In the genomic region with DNA sequence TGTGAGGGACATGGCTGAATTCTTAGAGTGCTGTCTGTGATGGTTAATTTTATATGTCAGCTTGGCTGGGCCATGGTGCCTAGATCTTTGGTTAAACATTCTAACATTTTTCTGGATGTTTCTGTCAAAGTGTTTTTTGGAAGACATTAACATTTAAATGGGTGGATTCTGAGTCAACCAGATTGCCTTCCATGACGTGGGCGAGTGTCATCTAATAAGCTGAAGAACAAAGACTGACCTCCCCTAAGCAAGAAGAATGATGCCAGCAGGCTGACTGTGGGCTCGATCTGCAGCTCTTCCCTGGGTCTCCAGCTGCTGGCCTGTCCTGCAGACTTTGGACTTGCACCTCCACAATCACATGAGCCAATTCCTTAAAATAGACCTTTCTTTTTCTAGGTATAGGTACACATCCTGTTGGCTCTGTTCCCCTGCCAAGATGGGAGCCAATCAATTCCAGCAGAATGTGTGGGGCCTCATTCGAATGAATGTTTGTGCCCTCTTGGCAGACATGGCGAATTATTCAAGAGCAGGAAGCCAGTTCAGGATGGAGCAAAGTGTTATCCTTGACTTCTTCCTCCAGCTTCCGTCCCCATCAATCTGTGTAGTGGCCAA, we compare ENCODE assay signal across 24 cellular contexts. TPM values are rescaled to one million over a fixed set of nuclear protein-coding genes. Genes with fewer than 3 reads are reported as not detected.
DNase-seq lines count a peak whose midpoint lies in the region; ATAC-seq and TF ChIP-seq lines count a peak whose summit lies in the region.
"Had no signal": no experiment of that assay in that cellular context is flagged by ENCODE, and none has a peak within 500 bp of the region (broad histone marks: within the 10 kb centered on the region; RNA-seq: fewer than 3 reads in every experiment).

No MANE protein-coding gene starts in this region.

- H3K27me3 Mint-ChIP-seq in neural progenitor cell (ENCODE audit: insufficient read depth, low read depth), result no peaks in the 10 kb centered on the region

- H3K4me1 Mint-ChIP-seq in neural progenitor cell, result peaks cover 30% of the 10 kb centered on the region

- H3K27me3 ChIP-seq in HUES48 (ENCODE audit: control insufficient read depth, insufficient read depth, low read length) (no peaks in the 10 kb centered on the region; the same call in 1 of the 2 replicates), neural progenitor cell (no peaks in the 10 kb centered on the region), heart right ventricle (no peaks in the 10 kb centered on the region), right atrium auricular region (no peaks in the 10 kb centered on the region)
- H3K27me3 ChIP-seq: breast epithelium, left lung, tibial nerve had no signal

- no peaks in the 10 kb centered on the region for H3K36me3 Mint-ChIP-seq in neural progenitor cell
- H3K36me3 Mint-ChIP-seq: activated naive CD8-positive, alpha-beta T cell; stimulated activated memory B cell treated with anti-CD40 and anti-IgM and Interleukin-4, amounts not matched to agents 10 μg/mL and 1 μg/mL and 100 μg/mL, for 72 hours; T-cell had no signal

- no peak overlapping the region for H2AFZ ChIP-seq in neural progenitor cell (replicated peaks)

- no peaks in the 10 kb centered on the region for H3K9me3 Mint-ChIP-seq in neural progenitor cell
- H3K9me3 Mint-ChIP-seq: activated T-cell treated with anti-CD3 and anti-CD28 coated beads, Interleukin-2, amount 50 U/mL, for 72 hours; T-cell had no signal

- H3K4me3 Mint-ChIP-seq in neural progenitor cell, result no peak overlapping the region
- H3K4me3 Mint-ChIP-seq: activated naive CD8-positive, alpha-beta T cell; activated T-cell treated with anti-CD3 and anti-CD28 coated beads, Interleukin-2, amount 50 U/mL, for 72 hours; stimulated activated memory B cell treated with anti-CD40 and anti-IgM and Interleukin-4, amounts not matched to agents 10 μg/mL and 1 μg/mL and 100 μg/mL, for 72 hours; T-cell had no signal

- H3F3A ChIP-seq in neural progenitor cell (ENCODE audit: low read depth), result no peaks in the 10 kb centered on the region

- H3K9me3 ChIP-seq in HUES48 (ENCODE audit: control insufficient read depth, insufficient read depth, low read length) (no peaks in the 10 kb centered on the region), neural progenitor cell (ENCODE audit: low read depth) (no peaks in the 10 kb centered on the region), heart right ventricle (no peaks in the 10 kb centered on the region), right atrium auricular region (no peaks in the 10 kb centered on the region)
- H3K9me3 ChIP-seq: breast epithelium, left lung, tibial nerve had no signal

- no peaks in the 10 kb centered on the region for H3K36me3 ChIP-seq in HUES48 (ENCODE audit: control insufficient read depth, insufficient read depth, low read length)
- H3K36me3 ChIP-seq in neural progenitor cell, result no peaks in the 10 kb centered on the region
- no peaks in the 10 kb centered on the region for H3K36me3 ChIP-seq in heart right ventricle
- H3K36me3 ChIP-seq in right atrium auricular region, result no peaks in the 10 kb centered on the region
- H3K36me3 ChIP-seq: breast epithelium, left lung, tibial nerve, WERI-Rb-1 had no signal

- peak overlapping the region; percentile 22 for H3K27ac Mint-ChIP-seq in neural progenitor cell
- H3K27ac Mint-ChIP-seq: activated naive CD8-positive, alpha-beta T cell; activated T-cell treated with anti-CD3 and anti-CD28 coated beads, Interleukin-2, amount 50 U/mL, for 72 hours; stimulated activated memory B cell treated with anti-CD40 and anti-IgM and Interleukin-4, amounts not matched to agents 10 μg/mL and 1 μg/mL and 100 μg/mL, for 72 hours; T-cell had no signal

- H3K4me3 ChIP-seq in HUES48 (ENCODE audit: low read depth, low read length), result no peak overlapping the region
- H3K4me3 ChIP-seq in neural progenitor cell, result no peak overlapping the region
- no peak overlapping the region for H3K4me3 ChIP-seq in heart right ventricle
- H3K4me3 ChIP-seq in right atrium auricular region, result no peak overlapping the region
- H3K4me3 ChIP-seq: breast epithelium, left lung, tibial nerve had no signal

- intact Hi-C loops in heart right ventricle (cut with DNase I), result no loop called here

- H3K9ac ChIP-seq in HUES48 (ENCODE audit: low read depth, low read length) (no peak overlapping the region), neural progenitor cell (no peak overlapping the region)

- H3K4me1 ChIP-seq in HUES48 (ENCODE audit: control insufficient read depth, insufficient read depth, low read length) (no peaks in the 10 kb centered on the region; the same call in 1 of the 2 replicates), neural progenitor cell (peaks cover 7% of the 10 kb centered on the region), heart right ventricle (peaks cover 0 to 28% (median 16%) of the 10 kb centered on the region in 9 donors), right atrium auricular region (peaks cover 0 to 19% of the 10 kb centered on the region in 2 donors)
- H3K4me1 ChIP-seq: breast epithelium had no signal

- no peaks in the 10 kb centered on the region for H4K20me1 ChIP-seq in neural progenitor cell (ENCODE audit: low read depth)

- DNase-seq in AG20443 (ENCODE audit: low spot score) (peak; percentile 51), ecto neural progenitor cell (ENCODE audit: low spot score) (peak; percentile 37), neural progenitor cell (ENCODE audit: low spot score) (no peak), heart right ventricle (no peak), right atrium auricular region (ENCODE audit: low spot score) (no peak)
- DNase-seq: activated CD8-positive, alpha-beta memory T cell treated with anti-CD3 and anti-CD28 coated beads for 24 hours; activated T-cell treated with anti-CD3 and anti-CD28 coated beads, Interleukin-2, amount 50 U/mL, for 72 hours; AML-193; Calu3; dermis blood vessel endothelial cell; left lung; NCI-H1694 treated with DMSO at 0.1 percent for 48 hours; NCI-H345; right cardiac atrium; T-cell; WERI-Rb-1 had no signal

- WGBS in heart right ventricle, 2 donors, result 63 to 76% methylated on average over 6 of the region's 6 CpGs

- no peak for ATAC-seq in heart right ventricle
- no peak for ATAC-seq in GM19395 (IDR thresholded peaks at IDR 0.05; ENCODE audit: unreplicated experiment)
- no peak for ATAC-seq in HG03521 (IDR thresholded peaks at IDR 0.05; ENCODE audit: unreplicated experiment)
- ATAC-seq: activated T-cell treated with anti-CD3 and anti-CD28 coated beads, Interleukin-2, amount 50 U/mL, for 72 hours; stimulated activated memory B cell treated with anti-CD40 and anti-IgM and Interleukin-4, amounts not matched to agents 10 μg/mL and 1 μg/mL and 100 μg/mL, for 72 hours; T-cell had no signal

- TF ChIP-seq CTCF in neural progenitor cell (IDR thresholded peaks at IDR 0.05), result no peak
- no peak for TF ChIP-seq CTCF in heart right ventricle (IDR thresholded peaks at IDR 0.05)
- no peak for TF ChIP-seq CTCF in right atrium auricular region (IDR thresholded peaks at IDR 0.05)

- H3K27ac ChIP-seq in HUES48 (ENCODE audit: low read depth, low read length), result peak overlapping the region; percentile 32
- H3K27ac ChIP-seq in neural progenitor cell, result no peak overlapping the region
- peak overlapping the region in 1 of 10 donors; percentile 68 for H3K27ac ChIP-seq in heart right ventricle
- H3K27ac ChIP-seq in right atrium auricular region, result no peak overlapping the region
- H3K27ac ChIP-seq: breast epithelium, tibial nerve had no signal

- no peak overlapping the region for H3K4me2 ChIP-seq in neural progenitor cell

- no peaks in the 10 kb centered on the region for H3K79me2 ChIP-seq in neural progenitor cell (ENCODE audit: low read depth)

RNA-seq across cellular contexts. Expression of a gene that starts 21.2 kb away (rescaled TPM):
- total RNA-seq in neural progenitor cell (ENCODE audit: low replicate concordance) (19.0 and 29.2 TPM in 2 replicates), heart right ventricle (10 to 100 TPM; 29.3 to 48.7 (median 37.5) TPM), right atrium auricular region (10 to 100 TPM; 16.0 to 33.6 TPM)
- polyA plus RNA-seq in heart right ventricle, result 10 to 100 TPM; 10.3 to 12.2 TPM

RNA-seq across cellular contexts. Expression of a gene that starts 33.0 kb away (rescaled TPM):
- total RNA-seq in neural progenitor cell (ENCODE audit: low replicate concordance), result not detected in 2 replicates
- total RNA-seq in heart right ventricle, result 1 to 10 TPM in 1 of 10 donors, under 1 TPM in 9; 0.12 to 2.0 (median 0.42) TPM
- under 1 TPM; 0.04 to 0.66 TPM for polyA plus RNA-seq in heart right ventricle
- under 1 TPM; 0.56 to 0.71 TPM for total RNA-seq in right atrium auricular region
- total RNA-seq: activated T-cell treated with anti-CD3 and anti-CD28 coated beads, Interleukin-2, amount 50 U/mL, for 72 hours; Calu3; dermis blood vessel endothelial cell; glomerular endothelial cell had no signal

RNA-seq across cellular contexts. Expression of a gene that starts 45.0 kb away (rescaled TPM):
- total RNA-seq in neural progenitor cell (ENCODE audit: low replicate concordance) (74.0 and 115 TPM in 2 replicates), heart right ventricle (10 to 100 TPM; 41.8 to 54.6 (median 48.4) TPM), right atrium auricular region (10 to 100 TPM; 36.8 to 38.2 TPM)
- 10 to 100 TPM; 62.9 to 97.3 TPM for polyA plus RNA-seq in heart right ventricle

Comparison
In these comparisons a context has a peak if more than half of its experiments do, and no peak if none do; other contexts are left out.
1. DNase-seq: peak in AG20443 (single experiment) and ecto neural progenitor cell (single experiment); none in neural progenitor cell (single experiment), heart right ventricle (0 of 2) and right atrium auricular region (single experiment).